Comparison of ENCODE assay signal across 12 cellular contexts in the genomic region with DNA sequence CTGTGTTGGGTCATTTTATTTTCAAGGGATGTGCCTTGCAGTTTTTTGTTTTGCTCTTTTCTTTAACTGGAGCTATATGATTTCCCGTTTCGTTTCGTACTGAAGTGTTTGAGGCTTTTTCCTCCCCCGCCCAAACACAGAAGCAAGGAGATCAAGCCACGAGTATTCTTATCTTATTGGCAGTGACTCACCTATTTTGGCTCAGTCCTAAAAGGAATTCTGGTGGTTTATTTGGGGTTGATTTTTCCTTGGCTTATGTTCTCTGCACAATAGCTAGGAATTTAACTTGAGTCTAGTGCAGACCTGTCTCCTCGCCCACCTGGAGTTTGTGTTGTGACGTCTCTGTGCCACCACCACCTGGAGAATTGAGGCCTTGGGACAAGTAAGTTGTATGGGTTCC.
DNase-seq lines count a peak whose midpoint lies in the region; ATAC-seq and TF ChIP-seq lines count a peak whose summit lies in the region.
"Had no signal": no experiment of that assay in that cellular context is flagged by ENCODE, and none has a peak within 500 bp of the region (broad histone marks: within the 10 kb centered on the region; RNA-seq: fewer than 3 reads in every experiment).

No MANE protein-coding gene starts in this region.

- no peak overlapping the region for H3K4me3 Mint-ChIP-seq in activated T-helper 1 cell treated with anti-CD3 and anti-CD28 coated beads, Interleukin-12 subunit alpha, Interleukin-12 subunit beta, Interleukin-2, Interleukin-4 antibody, amounts not matched to agents 30 ng/mL and 10 ng/mL and 1 ng/mL, durations not matched to agents 14 hours and 24 hours and 36 hours
- no peak overlapping the region for H3K4me3 Mint-ChIP-seq in endothelial cell (ENCODE audit: unreplicated experiment)
- H3K4me3 Mint-ChIP-seq: activated T-cell treated with anti-CD3 and anti-CD28 coated beads, Interleukin-2, amount 50 U/mL, for 72 hours had no signal

- TF ChIP-seq RAD21 in SK-N-SH (IDR thresholded peaks at IDR 0.05; ENCODE audit: low read length), result no peak

- ATAC-seq in HG03565 (IDR thresholded peaks at IDR 0.05; ENCODE audit: unreplicated experiment) (no peak), left ventricle myocardium superior (no peak)
- ATAC-seq: activated T-cell treated with anti-CD3 and anti-CD28 coated beads, Interleukin-2, amount 50 U/mL, for 72 hours had no signal

- POLR2A ChIA-PET in SK-N-SH (lab: Yijun Ruan, JAX), result no interaction called here

- H3K4me2 ChIP-seq in GM23248 (ENCODE audit: unreplicated experiment) (peak overlapping the region; percentile 49), SK-N-SH (peak overlapping the region; percentile 56), trophoblast cell (ENCODE audit: low read length) (no peak overlapping the region)

- no peak overlapping the region for H2BK12ac ChIP-seq in trophoblast cell (ENCODE audit: low read length)

- no peak overlapping the region for H2AFZ ChIP-seq in GM23248
- no peak overlapping the region for H2AFZ ChIP-seq in SK-N-SH (ENCODE audit: low read depth)
- no peak overlapping the region for H2AFZ ChIP-seq in trophoblast cell (ENCODE audit: insufficient read depth, low read length, poor library complexity)

- H3F3A ChIP-seq in GM23248 (ENCODE audit: insufficient read depth) (peaks cover 65% of the 10 kb centered on the region), SK-N-SH (replicated peaks; ENCODE audit: insufficient read depth) (peaks cover 55% of the 10 kb centered on the region)

- no peak overlapping the region for H4K12ac ChIP-seq in trophoblast cell (ENCODE audit: low read depth, low read length)

- no peak overlapping the region for H3K4me3 ChIP-seq in GM23248
- H3K4me3 ChIP-seq in SK-N-SH (ENCODE audit: low read depth in 2 of 2, low read length in 1 of 2), result peak overlapping the region in 1 of 2 experiments; percentile 4; a peak in 1 of 4 replicates
- H3K4me3 ChIP-seq in esophagus (ENCODE audit: low read depth in 1 of 2, low read length in 2 of 2), result no peak overlapping the region
- no peak overlapping the region for H3K4me3 ChIP-seq in trophoblast cell (ENCODE audit: low read depth, low read length)

- peaks cover 16% of the 10 kb centered on the region for H3K27me3 Mint-ChIP-seq in activated T-helper 1 cell treated with anti-CD3 and anti-CD28 coated beads, Interleukin-12 subunit alpha, Interleukin-12 subunit beta, Interleukin-2, Interleukin-4 antibody, amounts not matched to agents 30 ng/mL and 10 ng/mL and 1 ng/mL, durations not matched to agents 14 hours and 24 hours and 36 hours (ENCODE audit: insufficient read depth)
- H3K27me3 Mint-ChIP-seq in endothelial cell (ENCODE audit: unreplicated experiment), result peaks cover 3% of the 10 kb centered on the region

- CTCF ChIA-PET in SK-N-SH (lab: Yijun Ruan, JAX), result no interaction called here

- peaks cover 71% of the 10 kb centered on the region for H3K79me2 ChIP-seq in GM23248 (ENCODE audit: insufficient read depth)
- peaks cover 43% of the 10 kb centered on the region for H3K79me2 ChIP-seq in SK-N-SH (ENCODE audit: insufficient read depth)
- no peaks in the 10 kb centered on the region for H3K79me2 ChIP-seq in trophoblast cell (ENCODE audit: control insufficient read depth, insufficient read depth, low read length, poor library complexity)

- no peak overlapping the region for H4K91ac ChIP-seq in trophoblast cell (ENCODE audit: low read depth, low read length)

- no peak overlapping the region for H3K4ac ChIP-seq in trophoblast cell (ENCODE audit: low read depth, low read length)

- peaks cover 2% of the 10 kb centered on the region for H3K79me1 ChIP-seq in trophoblast cell (ENCODE audit: low read length)

- no peak overlapping the region for H3K14ac ChIP-seq in trophoblast cell (ENCODE audit: low read length)

- H3K36me3 ChIP-seq in GM23248 (ENCODE audit: low read depth) (peaks cover 58% of the 10 kb centered on the region), SK-N-SH (replicated peaks in 1 of 2; ENCODE audit: control insufficient read depth in 1 of 2, insufficient read depth in 2 of 2, low read length in 1 of 2) (peaks cover 8 to 53% of the 10 kb centered on the region in 2 experiments), esophagus (ENCODE audit: control insufficient read depth in 2 of 2, insufficient read depth in 2 of 2, low read length in 1 of 2) (no peaks in the 10 kb centered on the region), trophoblast cell (ENCODE audit: control insufficient read depth in 1 of 2, insufficient read depth in 2 of 2, low read length in 2 of 2) (peaks cover 9 to 23% of the 10 kb centered on the region in 2 experiments)

- no peaks in the 10 kb centered on the region for H3K9me3 ChIP-seq in GM23248 (ENCODE audit: low read depth)
- no peaks in the 10 kb centered on the region for H3K9me3 ChIP-seq in SK-N-SH
- no peaks in the 10 kb centered on the region for H3K9me3 ChIP-seq in esophagus (ENCODE audit: control insufficient read depth in 2 of 2, insufficient read depth in 1 of 2, low read depth in 1 of 2, low read length in 1 of 2)
- H3K9me3 ChIP-seq in trophoblast cell (ENCODE audit: insufficient read depth, low read depth, low read length), result no peaks in the 10 kb centered on the region

- no peak overlapping the region for H2AK5ac ChIP-seq in trophoblast cell (ENCODE audit: low read length)

- no peaks in the 10 kb centered on the region for H3K27me3 ChIP-seq in GM23248 (replicated peaks; ENCODE audit: insufficient read depth)
- no peaks in the 10 kb centered on the region for H3K27me3 ChIP-seq in SK-N-SH (ENCODE audit: insufficient read depth)
- H3K27me3 ChIP-seq in esophagus (ENCODE audit: control insufficient read depth in 1 of 2, insufficient read depth in 2 of 2, low read length in 2 of 2), result no peaks in the 10 kb centered on the region
- H3K27me3 ChIP-seq in trophoblast cell (ENCODE audit: insufficient read depth, low read length), result no peaks in the 10 kb centered on the region

- peak overlapping the region; percentile 13; the same call in 1 of the 2 replicates for H3K9ac ChIP-seq in GM23248
- peak overlapping the region; percentile 38; the same call in 1 of the 2 replicates for H3K9ac ChIP-seq in SK-N-SH
- H3K9ac ChIP-seq in trophoblast cell (ENCODE audit: low read length), result no peak overlapping the region

- H2BK120ac ChIP-seq in trophoblast cell (ENCODE audit: insufficient read depth, low read length, poor library complexity), result no peak overlapping the region

- no peak overlapping the region for H3K27ac Mint-ChIP-seq in activated T-helper 1 cell treated with anti-CD3 and anti-CD28 coated beads, Interleukin-12 subunit alpha, Interleukin-12 subunit beta, Interleukin-2, Interleukin-4 antibody, amounts not matched to agents 30 ng/mL and 10 ng/mL and 1 ng/mL, durations not matched to agents 14 hours and 24 hours and 36 hours
- no peak overlapping the region for H3K27ac Mint-ChIP-seq in endothelial cell (ENCODE audit: unreplicated experiment)
- H3K27ac Mint-ChIP-seq: activated T-cell treated with anti-CD3 and anti-CD28 coated beads, Interleukin-2, amount 50 U/mL, for 72 hours had no signal

- H3K4me1 Mint-ChIP-seq in activated T-helper 1 cell treated with anti-CD3 and anti-CD28 coated beads, Interleukin-12 subunit alpha, Interleukin-12 subunit beta, Interleukin-2, Interleukin-4 antibody, amounts not matched to agents 30 ng/mL and 10 ng/mL and 1 ng/mL, durations not matched to agents 14 hours and 24 hours and 36 hours (ENCODE audit: low read depth), result no peaks in the 10 kb centered on the region
- H3K4me1 Mint-ChIP-seq in endothelial cell (ENCODE audit: unreplicated experiment), result peaks cover 10% of the 10 kb centered on the region

- H3K4me1 ChIP-seq in GM23248 (ENCODE audit: insufficient read depth) (peaks cover 39% of the 10 kb centered on the region), SK-N-SH (ENCODE audit: control insufficient read depth in 1 of 2, insufficient read depth in 2 of 2, low read depth in 1 of 2, low read length in 1 of 2) (peaks cover 0 to 38% of the 10 kb centered on the region in 2 experiments; a peak in 3 of 4 replicates), esophagus (ENCODE audit: control insufficient read depth in 2 of 2, insufficient read depth in 2 of 2, low read length in 1 of 2) (peaks cover 0 to 6% of the 10 kb centered on the region in 2 donors), trophoblast cell (ENCODE audit: control insufficient read depth in 1 of 2, insufficient read depth in 2 of 2, low read length in 2 of 2) (peaks cover 5 to 19% of the 10 kb centered on the region in 2 experiments)

- WGBS in GM23248 (ENCODE audit: low coverage in 1 of 2, low lambda C conversion rate in 2 of 2, missing lambda C conversion rate in 2 of 2), 2 experiments, result 77 to 79% methylated on average over 7 of the region's 7 CpGs
- 53% methylated on average over 7 of the region's 7 CpGs for WGBS in SK-N-SH (ENCODE audit: low lambda C conversion rate)
- WGBS in esophagus, 2 donors, result 47 to 52% methylated on average over 7 of the region's 7 CpGs
- WGBS in trophoblast cell (ENCODE audit: extremely low coverage, insufficient coverage, insufficient read length), result no CpG with 5 or more reads among the region's 7 CpGs

- TF ChIP-seq EP300 in SK-N-SH (IDR thresholded peaks at IDR 0.05; ENCODE audit: borderline replicate concordance in 1 of 2, low read depth in 1 of 2, low read length in 1 of 2), result peak in 1 of 2 experiments; percentile 27; a peak in 1 of 4 replicates

- intact Hi-C loops in left ventricle myocardium superior (cut with micrococcal nuclease), result no loop called here
- intact Hi-C loops in activated T-helper 1 cell treated with anti-CD3 and anti-CD28 coated beads, Interleukin-12 subunit alpha, Interleukin-12 subunit beta, Interleukin-2, Interleukin-4 antibody, amounts not matched to agents 30 ng/mL and 10 ng/mL and 1 ng/mL, durations not matched to agents 14 hours and 24 hours and 36 hours (cut with micrococcal nuclease), result no loop called here

- no peaks in the 10 kb centered on the region for H3K9me3 Mint-ChIP-seq in activated T-helper 1 cell treated with anti-CD3 and anti-CD28 coated beads, Interleukin-12 subunit alpha, Interleukin-12 subunit beta, Interleukin-2, Interleukin-4 antibody, amounts not matched to agents 30 ng/mL and 10 ng/mL and 1 ng/mL, durations not matched to agents 14 hours and 24 hours and 36 hours
- no peaks in the 10 kb centered on the region for H3K9me3 Mint-ChIP-seq in endothelial cell (ENCODE audit: unreplicated experiment)
- H3K9me3 Mint-ChIP-seq: activated T-cell treated with anti-CD3 and anti-CD28 coated beads, Interleukin-2, amount 50 U/mL, for 72 hours had no signal

- H3K36me3 Mint-ChIP-seq in activated T-helper 1 cell treated with anti-CD3 and anti-CD28 coated beads, Interleukin-12 subunit alpha, Interleukin-12 subunit beta, Interleukin-2, Interleukin-4 antibody, amounts not matched to agents 30 ng/mL and 10 ng/mL and 1 ng/mL, durations not matched to agents 14 hours and 24 hours and 36 hours (ENCODE audit: low read depth), result no peaks in the 10 kb centered on the region
- peaks cover 35% of the 10 kb centered on the region for H3K36me3 Mint-ChIP-seq in endothelial cell (ENCODE audit: low read depth, unreplicated experiment)

- H3K23ac ChIP-seq in trophoblast cell (ENCODE audit: low read length), result no peak overlapping the region

- no peak overlapping the region for H2BK5ac ChIP-seq in trophoblast cell (ENCODE audit: low read depth, low read length, poor library complexity)

- H4K20me1 ChIP-seq in GM23248 (ENCODE audit: insufficient read depth), result no peaks in the 10 kb centered on the region
- no peaks in the 10 kb centered on the region; the same call in 1 of the 2 replicates for H4K20me1 ChIP-seq in SK-N-SH (ENCODE audit: insufficient read depth)

- H3K18ac ChIP-seq in trophoblast cell (ENCODE audit: low read length), result no peak overlapping the region

- H3K27ac ChIP-seq in GM23248 (peak overlapping the region; percentile 72), SK-N-SH (ENCODE audit: low read depth in 2 of 2, low read length in 1 of 2) (peak overlapping the region in 1 of 2 experiments; percentile 87; a peak in 3 of 4 replicates), esophagus (ENCODE audit: low read depth in 2 of 2, low read length in 1 of 2) (peak overlapping the region; percentile 38 to 67), trophoblast cell (ENCODE audit: low read depth, low read length) (peak overlapping the region; percentile 41)
- H3K27ac ChIP-seq: C4-2B had no signal

- H3K9me2 ChIP-seq in GM23248 (ENCODE audit: insufficient read depth), result no peaks in the 10 kb centered on the region
- no peaks in the 10 kb centered on the region for H3K9me2 ChIP-seq in SK-N-SH

- in situ Hi-C loops in GM23248 (cut with MboI), result no loop called here

- TF ChIP-seq CTCF in SK-N-SH (IDR thresholded peaks at IDR 0.05) (no peak), endothelial cell (IDR thresholded peaks at IDR 0.05; ENCODE audit: unreplicated experiment) (no peak)

- peak; percentile 47 for DNase-seq in GM23248
- no peak for DNase-seq in SK-N-SH
- DNase-seq in trophoblast cell, result peak in 1 of 2 donors; percentile 42
- DNase-seq in left ventricle myocardium superior, result no peak
- DNase-seq in activated T-helper 1 cell treated with anti-CD3 and anti-CD28 coated beads, Interleukin-12 subunit alpha, Interleukin-12 subunit beta, Interleukin-2, Interleukin-4 antibody, amounts not matched to agents 30 ng/mL and 10 ng/mL and 1 ng/mL, durations not matched to agents 14 hours and 24 hours and 36 hours (ENCODE audit: low spot score), result no peak
- no peak for DNase-seq in endothelial cell (ENCODE audit: low spot score)
- DNase-seq: activated T-cell treated with anti-CD3 and anti-CD28 coated beads, Interleukin-2, amount 50 U/mL, for 72 hours; Kasumi-1; NCI-H748 treated with DMSO at 0.1 percent for 48 hours had no signal

- no peak overlapping the region for H4K8ac ChIP-seq in trophoblast cell (ENCODE audit: low read depth, low read length)
